In genomic region chr16:47008612-47009011, GRCh38 we compare ENCODE assay signal across 26 cellular contexts.
"Had no signal": no experiment of that assay in that cellular context is flagged by ENCODE, and none has a peak within 500 bp of the region (broad histone marks: within the 10 kb centered on the region; RNA-seq: fewer than 3 reads in every experiment).

No MANE protein-coding gene starts in this region.

- H3K9me3 ChIP-seq: Peyer's patch, SJSA1 had no signal

- H3K36me3 ChIP-seq: Peyer's patch, SJSA1 had no signal

- ATAC-seq: activated T-cell treated with anti-CD3 and anti-CD28 coated beads, Interleukin-2, amount 50 U/mL, for 4 hours; activated T-helper 17 cell treated with anti-CD3 and anti-CD28 coated beads, Interleukin-2, amount 50 U/mL, for 72 hours; T-helper 17 cell had no signal

- H3K27ac ChIP-seq: Peyer's patch, RWPE1, SJSA1 had no signal

- H3K27me3 Mint-ChIP-seq: activated B cell treated with CpG ODN at 0.5 μM for 24 hours; activated CD4-positive, alpha-beta T cell treated with anti-CD3 and anti-CD28 coated beads, Interleukin-2, amount 10 ng/mL, durations not matched to agents 24 days and 14 days; activated naive CD8-positive, alpha-beta T cell; activated T-helper 17 cell treated with anti-CD3 and anti-CD28 coated beads, Interleukin-2, amount 50 U/mL, for 72 hours; T-helper 17 cell had no signal

- H3K4me1 Mint-ChIP-seq: activated B cell treated with CpG ODN at 0.5 μM for 24 hours; activated T-helper 17 cell treated with anti-CD3 and anti-CD28 coated beads, Interleukin-2, amount 50 U/mL, for 72 hours had no signal

- H3K4me3 ChIP-seq: Peyer's patch, SJSA1 had no signal

- DNase-seq: activated B cell treated with CpG ODN at 0.5 μM for 24 hours; activated CD4-positive, alpha-beta T cell treated with anti-CD3 and anti-CD28 coated beads for 1 hour; activated CD4-positive, alpha-beta T cell treated with anti-CD3 and anti-CD28 coated beads, Interleukin-2, amount 10 ng/mL, durations not matched to agents 24 days and 14 days; activated CD4-positive, alpha-beta T cell treated with anti-CD3 and anti-CD28 coated beads, Interleukin-2, amount 50 U/mL, for 48 hours; activated gamma-delta T cell; activated naive CD4-positive, alpha-beta T cell treated with anti-CD3 and anti-CD28 coated beads for 36 hours; activated T-cell treated with anti-CD3 and anti-CD28 coated beads, Interleukin-2, amount 50 U/mL, for 4 hours; cerebellar nuclear complex; Kasumi-1; NCI-H1092; NCI-H1417 treated with DMSO at 0.1 percent for 48 hours; NCI-H1694; NCI-H2029; NCI-H2107; NCI-H2171 treated with DMSO at 0.1 percent for 48 hours; NCI-H526 treated with DMSO at 0.1 percent for 48 hours; NCI-H82; NK-92 treated with Interleukin-12 subunit alpha and Interleukin-12 subunit beta, amount 100 ng/mL, for 24 hours; Peyer's patch; SHP77; T-helper 17 cell; T-helper 9 cell had no signal

- H3K27ac Mint-ChIP-seq: activated B cell treated with CpG ODN at 0.5 μM for 24 hours; activated CD4-positive, alpha-beta T cell treated with anti-CD3 and anti-CD28 coated beads, Interleukin-2, amount 10 ng/mL, durations not matched to agents 24 days and 14 days; activated naive CD4-positive, alpha-beta T cell treated with anti-CD3 and anti-CD28 coated beads for 36 hours; activated naive CD8-positive, alpha-beta T cell; activated T-helper 17 cell treated with anti-CD3 and anti-CD28 coated beads, Interleukin-2, amount 50 U/mL, for 72 hours; T-helper 17 cell had no signal

- H3K36me3 Mint-ChIP-seq: activated naive CD8-positive, alpha-beta T cell had no signal

- H3K4me3 Mint-ChIP-seq: activated B cell treated with CpG ODN at 0.5 μM for 24 hours; activated CD4-positive, alpha-beta T cell treated with anti-CD3 and anti-CD28 coated beads, Interleukin-2, amount 10 ng/mL, durations not matched to agents 24 days and 14 days; activated naive CD4-positive, alpha-beta T cell treated with anti-CD3 and anti-CD28 coated beads for 36 hours; activated naive CD8-positive, alpha-beta T cell; activated T-cell treated with anti-CD3 and anti-CD28 coated beads, Interleukin-2, amount 50 U/mL, for 4 hours; activated T-helper 17 cell treated with anti-CD3 and anti-CD28 coated beads, Interleukin-2, amount 50 U/mL, for 72 hours; T-helper 17 cell had no signal

- H3K4me1 ChIP-seq: Peyer's patch, SJSA1 had no signal

- H3K27me3 ChIP-seq: Peyer's patch, SJSA1 had no signal

- H3K9me3 Mint-ChIP-seq: activated B cell treated with CpG ODN at 0.5 μM for 24 hours; activated naive CD4-positive, alpha-beta T cell treated with anti-CD3 and anti-CD28 coated beads for 36 hours; activated T-cell treated with anti-CD3 and anti-CD28 coated beads, Interleukin-2, amount 50 U/mL, for 4 hours; activated T-helper 17 cell treated with anti-CD3 and anti-CD28 coated beads, Interleukin-2, amount 50 U/mL, for 72 hours had no signal
